Comparison of ENCODE assay signal across 20 cellular contexts in the genomic region with DNA sequence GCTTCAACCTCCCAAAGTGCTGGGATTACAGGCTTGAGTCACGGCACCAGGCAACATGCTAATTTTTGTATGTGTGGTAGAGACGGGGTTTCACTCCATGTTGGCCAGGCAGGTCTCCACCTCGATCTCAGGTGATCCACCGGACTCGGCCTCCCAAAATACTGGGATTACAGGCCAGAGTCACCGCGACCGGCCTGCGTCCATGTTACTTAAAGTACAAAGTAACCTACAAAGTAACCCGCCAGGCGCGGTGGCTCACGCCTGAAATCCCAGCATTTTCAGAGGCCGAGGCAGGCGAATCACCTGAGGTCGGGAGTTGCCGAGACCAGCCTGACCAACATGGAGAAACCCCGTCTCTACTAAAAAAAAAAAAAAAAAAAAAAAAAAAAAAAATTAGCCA. TPM values are rescaled to one million over a fixed set of nuclear protein-coding genes. Genes with fewer than 3 reads are reported as not detected.
DNase-seq lines count a peak whose midpoint lies in the region; ATAC-seq, FAIRE-seq and TF ChIP-seq lines count a peak whose summit lies in the region.
"Had no signal": no experiment of that assay in that cellular context is flagged by ENCODE, and none has a peak within 500 bp of the region (broad histone marks: within the 10 kb centered on the region; RNA-seq: fewer than 3 reads in every experiment).

No MANE protein-coding gene starts in this region.

- H3K27me3 ChIP-seq in lower lobe of right lung (ENCODE audit: low read depth), result peaks cover 7% of the 10 kb centered on the region
- H3K27me3 ChIP-seq: BLaER1 treated with 17β-estradiol and CSF1 and Interleukin-3, amounts not matched to agents 10 nM and 100 nM had no signal

- DNase-seq in lower lobe of right lung, result peak; percentile 39
- peak; percentile 82 for DNase-seq in posterior vena cava (ENCODE audit: low spot score)
- DNase-seq in urothelium cell line (ENCODE audit: low spot score), result no peak
- DNase-seq in SW 1271 (lab: John Stamatoyannopoulos, UW), result no peak
- no peak for DNase-seq in activated naive CD4-positive, alpha-beta T cell treated with anti-CD3 and anti-CD28 coated beads, Interleukin-2, amount 50 U/mL, for 72 hours (ENCODE audit: low spot score in 2 of 2)
- DNase-seq: AML-193; Caco-2; Calu3; CD4-positive, alpha-beta T cell; CD8-positive, alpha-beta T cell; DMS79 treated with DMSO at 0.1 percent for 48 hours; GF-D8 had no signal

- no peaks in the 10 kb centered on the region for H3K9me3 ChIP-seq in lower lobe of right lung
- H3K9me3 ChIP-seq: A549, Caco-2 had no signal

- H3K36me3 ChIP-seq in lower lobe of right lung, result no peaks in the 10 kb centered on the region
- H3K36me3 ChIP-seq: BLaER1 treated with 17β-estradiol and CSF1 and Interleukin-3, amounts not matched to agents 10 nM and 100 nM had no signal

- H3K9me3 Mint-ChIP-seq in activated naive CD4-positive, alpha-beta T cell treated with anti-CD3 and anti-CD28 coated beads, Interleukin-2, amount 50 U/mL, for 72 hours, result no peaks in the 10 kb centered on the region
- H3K9me3 Mint-ChIP-seq: CD4-positive, alpha-beta T cell; CD8-positive, alpha-beta T cell had no signal

- no peak for ATAC-seq in lower lobe of right lung
- ATAC-seq in activated naive CD4-positive, alpha-beta T cell treated with anti-CD3 and anti-CD28 coated beads, Interleukin-2, amount 50 U/mL, for 72 hours, result no peak
- ATAC-seq: A549; CD8-positive, alpha-beta T cell had no signal

- intact Hi-C loops in lower lobe of right lung (cut with DNase I) (no loop called here), posterior vena cava (cut with DNase I) (no loop called here)

- TF ChIP-seq CTCF in lower lobe of right lung (IDR thresholded peaks at IDR 0.05), result no peak

- peak; percentile 9 for FAIRE-seq in urothelium cell line (lab: Jason Lieb, UNC)
- FAIRE-seq: A549, D721Med, G401.6, GM12891, GM19239 had no signal

- no peak overlapping the region for H3K27ac ChIP-seq in lower lobe of right lung
- H3K27ac ChIP-seq: A549; BLaER1 treated with 17β-estradiol and CSF1 and Interleukin-3, amounts not matched to agents 10 nM and 100 nM; C4-2B had no signal

- H3K4me1 ChIP-seq in lower lobe of right lung, result no peaks in the 10 kb centered on the region
- H3K4me1 ChIP-seq: A549; BLaER1 treated with 17β-estradiol and CSF1 and Interleukin-3, amounts not matched to agents 10 nM and 100 nM; Caco-2 had no signal

- H3K36me3 Mint-ChIP-seq in activated naive CD4-positive, alpha-beta T cell treated with anti-CD3 and anti-CD28 coated beads, Interleukin-2, amount 50 U/mL, for 72 hours, result no peaks in the 10 kb centered on the region
- H3K36me3 Mint-ChIP-seq: CD8-positive, alpha-beta T cell had no signal

- H3K4me3 ChIP-seq in lower lobe of right lung, result no peak overlapping the region
- H3K4me3 ChIP-seq: A549; BLaER1 treated with 17β-estradiol and CSF1 and Interleukin-3, amounts not matched to agents 10 nM and 100 nM had no signal

- H3K27ac Mint-ChIP-seq in activated naive CD4-positive, alpha-beta T cell treated with anti-CD3 and anti-CD28 coated beads, Interleukin-2, amount 50 U/mL, for 72 hours, result no peak overlapping the region
- H3K27ac Mint-ChIP-seq: B cell; CD4-positive, alpha-beta T cell; CD8-positive, alpha-beta T cell had no signal

RNA-seq across cellular contexts. Expression of a gene that starts 1.1 kb away (rescaled TPM):
- total RNA-seq in lower lobe of right lung, result not detected
- not detected for total RNA-seq in posterior vena cava
- total RNA-seq in activated naive CD4-positive, alpha-beta T cell treated with anti-CD3 and anti-CD28 coated beads, Interleukin-2, amount 50 U/mL, for 72 hours, result not detected
- total RNA-seq: B cell; Calu3; CD4-positive, alpha-beta T cell; CD8-positive, alpha-beta T cell had no signal

Comparison
In these comparisons a context has a peak if more than half of its experiments do, and no peak if none do; other contexts are left out.
1. DNase-seq: peak in lower lobe of right lung (single experiment) and posterior vena cava (single experiment); none in urothelium cell line (single experiment), SW 1271 (0 of 2) and activated naive CD4-positive, alpha-beta T cell treated with anti-CD3 and anti-CD28 coated beads, Interleukin-2, amount 50 U/mL, for 72 hours (0 of 2).